In the genomic region with DNA sequence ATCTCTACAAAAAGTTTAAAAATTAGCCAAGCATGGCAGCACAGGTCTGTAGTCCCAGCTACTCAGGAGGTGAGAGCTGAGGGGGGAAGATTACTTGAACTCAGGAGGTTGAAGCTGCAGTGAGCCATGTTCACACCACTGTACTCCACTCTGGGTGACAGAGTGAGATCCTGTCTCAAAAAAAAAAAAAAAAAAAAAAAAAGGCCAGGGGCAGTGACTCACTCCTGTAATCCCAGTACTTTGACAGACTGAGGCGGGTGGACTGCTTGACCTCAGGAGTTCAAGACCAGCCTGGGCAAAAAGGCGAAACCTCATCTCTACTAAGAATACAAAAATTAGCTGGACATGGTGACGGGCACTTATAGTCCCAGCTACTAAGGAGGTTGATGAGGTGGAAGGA, we compare ENCODE assay signal across 18 cellular contexts. TPM values are rescaled to one million over a fixed set of nuclear protein-coding genes. Genes with fewer than 3 reads are reported as not detected.
DNase-seq lines count a peak whose midpoint lies in the region; ATAC-seq, FAIRE-seq and TF ChIP-seq lines count a peak whose summit lies in the region.
"Had no signal": no experiment of that assay in that cellular context is flagged by ENCODE, and none has a peak within 500 bp of the region (broad histone marks: within the 10 kb centered on the region; RNA-seq: fewer than 3 reads in every experiment).

No MANE protein-coding gene starts in this region.

- CTCF ChIA-PET in HepG2 (lab: Yijun Ruan, JAX; ENCODE audit: low intra/inter-chr PET ratio, low total read pairs): no interaction called here

- ATAC-seq in HepG2 (peak; percentile 34; the same call in 2 of the 3 replicates), right lobe of liver (no peak), esophagus mucosa (peak; percentile 38), GM21423 (IDR thresholded peaks at IDR 0.05; ENCODE audit: unreplicated experiment) (no peak)
- ATAC-seq: body of pancreas, left lobe of liver had no signal

- 100% methylated on average over 3 of the region's 3 CpGs for WGBS in HepG2 (ENCODE audit: low lambda C conversion rate)
- WGBS in right lobe of liver (ENCODE audit: insufficient coverage, low coverage, low lambda C conversion rate, missing lambda C conversion rate): 97% methylated on average over 3 of the region's 3 CpGs

- POLR2A ChIA-PET in HepG2 (lab: Yijun Ruan, JAX): no interaction called here

- H2AFZ ChIP-seq in HepG2 (ENCODE audit: low read length): no peak overlapping the region

- H3K4me1 ChIP-seq in HepG2 (ENCODE audit: insufficient read depth, low read length) (no peaks in the 10 kb centered on the region), right lobe of liver (no peaks in the 10 kb centered on the region), right atrium auricular region (no peaks in the 10 kb centered on the region)
- H3K4me1 ChIP-seq: body of pancreas had no signal

- H3K27ac ChIP-seq in HepG2 (ENCODE audit: extremely low read length, insufficient read depth, low read length) (no peak overlapping the region), right lobe of liver (no peak overlapping the region), right atrium auricular region (no peak overlapping the region)
- H3K27ac ChIP-seq: body of pancreas, dorsolateral prefrontal cortex, stomach had no signal

- BruUV-seq in HepG2 (replicated peaks; lab: Mats Ljungman, UMichigan): no TSS peak

- no peak overlapping the region for H3K9ac ChIP-seq in HepG2 (ENCODE audit: insufficient read depth, low read depth, low read length)

- FAIRE-seq in HepG2 (lab: Jason Lieb, UNC) (no peak), RCC 7860 (lab: Jason Lieb, UNC) (no peak)

- TF ChIP-seq POLR2A in HepG2 (IDR thresholded peaks at IDR 0.05; ENCODE audit: insufficient read depth in 1 of 2, low read depth in 2 of 2, low read length in 2 of 2): no peak
- no peak for TF ChIP-seq POLR2A in right lobe of liver (IDR thresholded peaks at IDR 0.05)

- H3K4me3 ChIP-seq in HepG2 (replicated peaks in 1 of 3; ENCODE audit: insufficient read depth in 1 of 3, low read depth in 2 of 3, low read length in 3 of 3): no peak overlapping the region
- H3K4me3 ChIP-seq in right lobe of liver: no peak overlapping the region
- H3K4me3 ChIP-seq in right atrium auricular region: no peak overlapping the region
- H3K4me3 ChIP-seq: body of pancreas, dorsolateral prefrontal cortex, stomach had no signal

- TF ChIP-seq CTCF in HepG2 (CRISPR knock-in tag; IDR thresholded peaks at IDR 0.05) (no peak), right lobe of liver (IDR thresholded peaks at IDR 0.05) (no peak), right atrium auricular region (IDR thresholded peaks at IDR 0.05) (no peak)

- intact Hi-C loops in HepG2 (cut with micrococcal nuclease; ENCODE audit: unreplicated experiment) (no loop called here), right lobe of liver (cut with DNase I) (loop anchor here in 1 of 2 donors (10.0 kb wide), 1 partner anchor 79 kb away; no protein-coding TSS in a partner anchor)

- H3K79me2 ChIP-seq in HepG2 (ENCODE audit: insufficient read depth, low read length): peaks cover 43% of the 10 kb centered on the region

- H3K4me2 ChIP-seq in HepG2 (ENCODE audit: low read depth, low read length): no peak overlapping the region

- peaks cover 13% of the 10 kb centered on the region for H4K20me1 ChIP-seq in HepG2 (ENCODE audit: insufficient read depth, low read length)

- H3K27me3 ChIP-seq in HepG2 (ENCODE audit: control insufficient read depth in 1 of 2, insufficient read depth in 2 of 2, low read length in 2 of 2): no peaks in the 10 kb centered on the region
- no peaks in the 10 kb centered on the region for H3K27me3 ChIP-seq in right lobe of liver
- H3K27me3 ChIP-seq in right atrium auricular region: no peaks in the 10 kb centered on the region
- H3K27me3 ChIP-seq: body of pancreas, dorsolateral prefrontal cortex, stomach had no signal

- H3K36me3 ChIP-seq in HepG2 (replicated peaks in 1 of 2; ENCODE audit: control insufficient read depth in 1 of 2, insufficient read depth in 2 of 2, low read length in 2 of 2): peaks cover 32 to 80% of the 10 kb centered on the region in 2 experiments
- peaks cover 0 to 56% (median 21%) of the 10 kb centered on the region in 4 donors for H3K36me3 ChIP-seq in right lobe of liver
- H3K36me3 ChIP-seq in right atrium auricular region: peaks cover 40% of the 10 kb centered on the region

- no peak for DNase-seq in HepG2 (ENCODE audit: low spot score)
- no peak for DNase-seq in right lobe of liver
- peak; percentile 9 for DNase-seq in RCC 7860 (ENCODE audit: low spot score)
- no peak for DNase-seq in activated CD8-positive, alpha-beta memory T cell treated with anti-CD3 and anti-CD28 coated beads for 24 hours
- DNase-seq in NCI-H2227 (lab: John Stamatoyannopoulos, UW; ENCODE audit: unreplicated experiment): no peak
- DNase-seq in right atrium auricular region (ENCODE audit: low spot score): no peak
- DNase-seq: activated effector memory CD4-positive, alpha-beta T cell treated with Interleukin-2 at 50 U/mL for 16 hours; body of pancreas; Caco-2; dorsolateral prefrontal cortex; hypothalamus; NCI-H187 treated with DMSO at 0.1 percent for 48 hours; NCI-H524 treated with DMSO at 0.1 percent for 48 hours; OCI-M1; stomach had no signal

- TF ChIP-seq EP300 in HepG2 (IDR thresholded peaks at IDR 0.05; ENCODE audit: low read depth in 2 of 2, low read length in 2 of 2) (no peak), HepG2 (CRISPR knock-in tag; IDR thresholded peaks at IDR 0.05; ENCODE audit: borderline replicate concordance) (no peak)

- no peak for TF ChIP-seq RAD21 in HepG2 (CRISPR knock-in tag; IDR thresholded peaks at IDR 0.05)

- H3K9me3 ChIP-seq in HepG2 (ENCODE audit: low read length) (no peaks in the 10 kb centered on the region), right lobe of liver (no peaks in the 10 kb centered on the region), right atrium auricular region (no peaks in the 10 kb centered on the region)
- H3K9me3 ChIP-seq: body of pancreas, Caco-2, stomach had no signal

- in situ Hi-C loops in HepG2 (cut with HindIII; ENCODE audit: extremely low pct_ligation_motif_present, low pct_unique_long_range_greater_than_20kb): no loop called here

TF ChIP-seq in HepG2, 621 proteins besides CTCF, POLR2A, EP300 and RAD21:
- TF ChIP-seq FOSL2 (CRISPR knock-in tag; IDR thresholded peaks at IDR 0.05) (0 out of 2 replicates have a peak, but pooled peaks have one; percentile 12), TCF12 (IDR thresholded peaks at IDR 0.05) (no peak), TCF12 (CRISPR knock-in tag; IDR thresholded peaks at IDR 0.05) (no peak)

RNA-seq across cellular contexts. Expression of gene PUM2, which starts 37.0 kb away (rescaled TPM):
- 69.6 and 94.7 TPM in 2 replicates for total RNA-seq in HepG2 (2016; rRNA removed; fragmentation: Illumina TruSeq; extraction: Trizol)
- total RNA-seq in HepG2 (2016; cell fraction: cytosol; rRNA removed; fragmentation: Illumina TruSeq; extraction: Trizol; ENCODE audit: low read depth): 268 and 314 TPM in 2 replicates
- total RNA-seq in HepG2 (2016; cell fraction: insoluble cytoplasmic fraction; rRNA removed; fragmentation: Illumina TruSeq; extraction: Trizol): 66.2 and 87.3 TPM in 2 replicates
- total RNA-seq in HepG2 (2016; cell fraction: membrane; rRNA removed; fragmentation: Illumina TruSeq; extraction: Trizol): 195 and 235 TPM in 2 replicates
- 86.0 and 93.6 TPM in 2 replicates for total RNA-seq in HepG2 (2016; cell fraction: nucleus; rRNA removed; fragmentation: Illumina TruSeq; extraction: Trizol)
- 61.8 and 69.8 TPM in 2 replicates for polyA plus RNA-seq in HepG2 (2011; rRNA removed)
- polyA plus RNA-seq in HepG2 (2011; cell fraction: cytosol; rRNA removed): 41.5 and 48.4 TPM in 2 replicates
- polyA plus RNA-seq in HepG2 (2011; cell fraction: nucleus; rRNA removed): 37.5 and 39.9 TPM in 2 replicates
- polyA plus RNA-seq in HepG2 (2012): 57.8 and 68.4 TPM in 2 replicates
- polyA plus RNA-seq in HepG2 (2016; cell fraction: cytosol; fragmentation: Illumina TruSeq; extraction: Trizol; ENCODE audit: low read depth): 1.7 and 2.0 TPM in 2 replicates
- polyA plus RNA-seq in HepG2 (2016; cell fraction: insoluble cytoplasmic fraction; fragmentation: Illumina TruSeq; extraction: Trizol; ENCODE audit: low read depth): 65.5 and 73.0 TPM in 2 replicates
- 11.7 and 13.1 TPM in 2 replicates for polyA plus RNA-seq in HepG2 (2016; cell fraction: membrane; fragmentation: Illumina TruSeq; extraction: Trizol; ENCODE audit: low read depth)
- polyA plus RNA-seq in HepG2 (2016; cell fraction: nucleus; fragmentation: Illumina TruSeq; extraction: Trizol; ENCODE audit: insufficient read depth, low read depth): 65.5 and 68.7 TPM in 2 replicates
- 209 and 286 TPM in 2 replicates for polyA minus RNA-seq in HepG2 (2011; rRNA and poly(A)+ RNA removed; ENCODE audit: low replicate concordance)
- 125 and 141 TPM in 2 replicates for polyA minus RNA-seq in HepG2 (2011; cell fraction: cytosol; rRNA and poly(A)+ RNA removed)
- polyA minus RNA-seq in HepG2 (2011; cell fraction: nucleus; rRNA and poly(A)+ RNA removed): 209 and 212 TPM in 2 replicates
- 10 to 100 TPM; 31.3 to 62.2 (median 51.5) TPM for total RNA-seq in right lobe of liver
- total RNA-seq in esophagus mucosa: 53.6 TPM
- 10 to 100 TPM; 35.0 to 44.8 TPM for total RNA-seq in right atrium auricular region

Comparison
In these comparisons a context has a peak if more than half of its experiments do, and no peak if none do; other contexts are left out.
1. ATAC-seq: peak in HepG2 (single experiment) and esophagus mucosa (single experiment); none in right lobe of liver (0 of 4) and GM21423 (single experiment).